In the genomic region with DNA sequence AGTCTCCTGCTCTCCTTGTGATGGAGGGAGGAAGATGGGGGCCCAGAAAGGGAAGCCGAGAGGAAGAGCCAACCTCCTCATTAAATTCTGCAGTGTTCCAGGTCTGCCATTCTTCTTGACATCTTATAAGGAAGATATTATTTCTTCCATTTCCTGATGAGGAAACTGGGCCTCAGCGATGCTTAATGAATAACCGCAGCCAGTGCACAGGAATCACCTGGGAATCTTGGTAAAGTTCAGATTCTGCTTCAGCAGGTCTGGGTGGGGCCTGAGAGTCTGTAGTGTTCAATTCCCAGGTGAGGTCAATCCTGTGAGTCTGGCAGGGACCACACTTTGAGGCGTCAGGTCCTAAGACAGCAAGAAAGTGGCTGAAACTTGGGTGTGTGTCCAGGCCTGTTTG, we compare ENCODE assay signal across 26 cellular contexts. TPM values are rescaled to one million over a fixed set of nuclear protein-coding genes. Genes with fewer than 3 reads are reported as not detected.
"Had no signal": no experiment of that assay in that cellular context is flagged by ENCODE, and none has a peak within 500 bp of the region (broad histone marks: within the 10 kb centered on the region; RNA-seq: fewer than 3 reads in every experiment).

No MANE protein-coding gene starts in this region.

- H3K9me3 Mint-ChIP-seq: immature natural killer cell; natural killer cell; neural progenitor cell; stimulated activated naive CD8-positive, alpha-beta T cell treated with anti-CD3 and anti-CD28 coated beads, Interleukin-15, Interleukin-2, amounts not matched to agents 100 ng/mL and 50 ng/mL, for 24 hours had no signal

- H3K9ac ChIP-seq: neural progenitor cell had no signal

- ATAC-seq: left ventricle myocardium superior; lower lobe of right lung; natural killer cell; stimulated activated naive B cell treated with anti-CD40 and anti-IgM and Interleukin-4, amounts not matched to agents 10 μg/mL and 1 μg/mL and 100 μg/mL, for 72 hours; upper lobe of right lung had no signal

- H3K36me3 ChIP-seq: esophagus squamous epithelium, lower lobe of right lung, neural progenitor cell, prostate gland, right atrium auricular region, thoracic aorta, tibial nerve, upper lobe of right lung, uterus had no signal

- H3K27me3 Mint-ChIP-seq: stimulated activated naive B cell treated with anti-CD40 and anti-IgM and Interleukin-4, amounts not matched to agents 10 μg/mL and 1 μg/mL and 100 μg/mL, for 72 hours; stimulated activated naive CD8-positive, alpha-beta T cell treated with anti-CD3 and anti-CD28 coated beads, Interleukin-15, Interleukin-2, amounts not matched to agents 100 ng/mL and 50 ng/mL, for 24 hours had no signal

- H3K4me3 Mint-ChIP-seq: immature natural killer cell; natural killer cell; neural progenitor cell; stimulated activated naive B cell treated with anti-CD40 and anti-IgM and Interleukin-4, amounts not matched to agents 10 μg/mL and 1 μg/mL and 100 μg/mL, for 72 hours; stimulated activated naive CD8-positive, alpha-beta T cell treated with anti-CD3 and anti-CD28 coated beads, Interleukin-15, Interleukin-2, amounts not matched to agents 100 ng/mL and 50 ng/mL, for 24 hours had no signal

- H3K4me3 ChIP-seq: dorsolateral prefrontal cortex, esophagus squamous epithelium, lower lobe of right lung, neural progenitor cell, prostate gland, right atrium auricular region, skin epidermis, thoracic aorta, tibial nerve, upper lobe of right lung, uterus had no signal

- H3K4me1 ChIP-seq: lower lobe of right lung, prostate gland, right atrium auricular region, upper lobe of right lung, uterus had no signal

- H3K27me3 ChIP-seq: dorsolateral prefrontal cortex, esophagus squamous epithelium, neural progenitor cell, right atrium auricular region, tibial nerve, upper lobe of right lung, uterus had no signal

- H3K4me1 Mint-ChIP-seq: stimulated activated naive B cell treated with anti-CD40 and anti-IgM and Interleukin-4, amounts not matched to agents 10 μg/mL and 1 μg/mL and 100 μg/mL, for 72 hours had no signal

- H2AFZ ChIP-seq: neural progenitor cell had no signal

- H3K27ac Mint-ChIP-seq: natural killer cell; neural progenitor cell; stimulated activated naive B cell treated with anti-CD40 and anti-IgM and Interleukin-4, amounts not matched to agents 10 μg/mL and 1 μg/mL and 100 μg/mL, for 72 hours; stimulated activated naive CD8-positive, alpha-beta T cell treated with anti-CD3 and anti-CD28 coated beads, Interleukin-15, Interleukin-2, amounts not matched to agents 100 ng/mL and 50 ng/mL, for 24 hours had no signal

- DNase-seq: effector CD4-positive, alpha-beta T cell; esophagus squamous epithelium; foreskin melanocyte; hypothalamus; immature natural killer cell; islet precursor cell; kidney glomerular epithelial cell; left ventricle myocardium superior; lower lobe of right lung; natural killer cell; stimulated activated CD4-positive, alpha-beta T cell treated with anti-CD3 and anti-CD28 coated beads, Interleukin-15, amount 100 ng/mL, for 24 hours; stimulated activated CD4-positive, alpha-beta T cell treated with anti-CD3 and anti-CD28 coated beads, Interleukin-2, amount 100 ng/mL, for 48 hours; stimulated activated naive B cell treated with anti-CD40 and anti-IgM and Interleukin-4, amounts not matched to agents 10 μg/mL and 1 μg/mL and 100 μg/mL, for 72 hours; upper lobe of right lung; uterus had no signal

- H3K9me3 ChIP-seq: esophagus squamous epithelium, lower lobe of right lung, prostate gland, right atrium auricular region, thoracic aorta, tibial nerve, upper lobe of right lung, uterus had no signal

- H3K27ac ChIP-seq: dorsolateral prefrontal cortex, esophagus squamous epithelium, lower lobe of right lung, neural progenitor cell, prostate gland, right atrium auricular region, thoracic aorta, tibial nerve, upper lobe of right lung, uterus had no signal

- H3K4me2 ChIP-seq: neural progenitor cell had no signal

- H3K36me3 Mint-ChIP-seq: natural killer cell; neural progenitor cell; stimulated activated naive B cell treated with anti-CD40 and anti-IgM and Interleukin-4, amounts not matched to agents 10 μg/mL and 1 μg/mL and 100 μg/mL, for 72 hours had no signal

RNA-seq across cellular contexts. Expression of a gene that starts 17.3 kb away (rescaled TPM):
- total RNA-seq: endothelial cell of umbilical vein, epithelial cell of proximal tubule, natural killer cell, osteocyte, prostate gland, thoracic aorta, uterus had no signal
- polyA plus RNA-seq: endothelial cell of umbilical vein, immature natural killer cell had no signal
